8 cellular contexts compared by ENCODE assay signal in the genomic region with DNA sequence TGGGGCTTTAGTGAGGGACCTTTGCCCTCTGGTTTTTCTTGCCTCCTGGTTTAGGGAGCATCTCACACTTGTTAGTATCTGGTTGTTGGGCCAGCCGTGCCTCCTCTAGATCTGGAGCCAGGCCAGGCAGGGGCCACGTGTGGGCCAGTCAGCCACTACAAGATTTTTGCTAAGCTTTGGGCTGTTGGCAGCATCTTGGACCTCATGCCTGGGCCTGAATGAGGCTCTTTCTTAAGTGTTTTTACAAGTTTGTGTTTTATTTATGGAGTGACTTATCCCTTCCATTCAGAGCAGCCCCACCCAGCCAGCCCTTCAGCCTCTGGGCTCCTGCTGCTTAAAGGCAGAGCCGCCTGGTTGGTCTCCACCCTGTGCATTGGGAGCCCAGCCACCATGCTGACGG. TPM values are rescaled to one million over a fixed set of nuclear protein-coding genes. Genes with fewer than 3 reads are reported as not detected.
A peak's percentile ranks its signal among the peaks of the same experiment; 100 is the strongest.
DNase-seq lines count a peak whose midpoint lies in the region; TF ChIP-seq lines count a peak whose summit lies in the region.

No MANE protein-coding gene starts in this region.

- H3K4me1 Mint-ChIP-seq in CD8-positive, alpha-beta memory T cell: peaks cover 69 to 75% (median 73%) of the 10 kb centered on the region in 3 donors

- TF ChIP-seq POLR2A in Peyer's patch (IDR thresholded peaks at IDR 0.05): no peak

- peaks cover 72% of the 10 kb centered on the region for H3K4me1 ChIP-seq in CD8-positive, alpha-beta memory T cell (ENCODE audit: insufficient read depth, low read length)
- H3K4me1 ChIP-seq in Peyer's patch (peaks cover 17 to 70% (median 44%) of the 10 kb centered on the region in 4 donors), osteoblast (ENCODE audit: insufficient read depth, low read length) (peaks cover 74% of the 10 kb centered on the region)
- H3K4me1 ChIP-seq in effector memory CD4-positive, alpha-beta T cell (ENCODE audit: control insufficient read depth, insufficient read depth, low read length, poor library complexity, severe bottlenecking): peaks cover 74% of the 10 kb centered on the region

- CTCF ChIA-PET in CD8-positive, alpha-beta memory T cell (lab: Charles Lee): interaction anchor here (1.6 to 21.9 kb wide), 5 partner anchors 9 to 112 kb away, joined by 3 to 840 read pairs (median 18); partner anchors contain the start of genes CD52 and UBXN11

- no peaks in the 10 kb centered on the region for H3K9me3 Mint-ChIP-seq in CD8-positive, alpha-beta memory T cell

- H3K36me3 Mint-ChIP-seq in CD8-positive, alpha-beta memory T cell: peaks cover 8 to 44% (median 19%) of the 10 kb centered on the region in 3 donors

- peak overlapping the region; percentile 41 to 95 (median 82) for H3K4me3 Mint-ChIP-seq in CD8-positive, alpha-beta memory T cell

- no peaks in the 10 kb centered on the region for H3K27me3 Mint-ChIP-seq in CD8-positive, alpha-beta memory T cell

- H3K4me3 ChIP-seq in CD8-positive, alpha-beta memory T cell (ENCODE audit: low read length): no peak overlapping the region
- H3K4me3 ChIP-seq in Peyer's patch (no peak overlapping the region), osteoblast (ENCODE audit: insufficient read depth, low read length) (no peak overlapping the region)
- H3K4me3 ChIP-seq in effector memory CD4-positive, alpha-beta T cell (ENCODE audit: insufficient read depth, low read depth, low read length, poor library complexity, severe bottlenecking): no peak overlapping the region

- POLR2A ChIA-PET in CD8-positive, alpha-beta memory T cell (lab: Charles Lee): interaction anchor here (4.9 to 8.3 kb wide), 2 partner anchors 11 to 42 kb away, joined by 27 to 104 read pairs; partner anchors contain the start of gene CD52

- no peak for DNase-seq in CD8-positive, alpha-beta memory T cell
- DNase-seq in Peyer's patch: peak in 2 of 3 donors; percentile 83
- DNase-seq in effector memory CD4-positive, alpha-beta T cell: no peak
- DNase-seq in osteoblast (ENCODE audit: insufficient read length, low spot score, missing footprints): peak; percentile 95
- DNase-seq in RKO (ENCODE audit: low spot score): no peak
- no peak for DNase-seq in HK-2 (ENCODE audit: unreplicated experiment)
- no peak for DNase-seq in superior temporal gyrus (ENCODE audit: extremely low spot score)
- DNase-seq in NCI-H526 (lab: John Stamatoyannopoulos, UW): no peak

- peak overlapping the region; percentile 90 for H3K4me2 ChIP-seq in osteoblast (ENCODE audit: insufficient read depth, low read length)

- peaks cover 40% of the 10 kb centered on the region for H3K79me2 ChIP-seq in osteoblast (ENCODE audit: insufficient read depth, low read length)

- no peaks in the 10 kb centered on the region for H3K27me3 ChIP-seq in CD8-positive, alpha-beta memory T cell (ENCODE audit: insufficient read depth, low read length, poor library complexity, severe bottlenecking)
- H3K27me3 ChIP-seq in Peyer's patch: no peaks in the 10 kb centered on the region
- H3K27me3 ChIP-seq in effector memory CD4-positive, alpha-beta T cell (replicated peaks; ENCODE audit: control insufficient read depth, insufficient read depth, low read length, poor library complexity, severe bottlenecking): no peaks in the 10 kb centered on the region
- H3K27me3 ChIP-seq in osteoblast (ENCODE audit: insufficient read depth, low read length): no peaks in the 10 kb centered on the region

- H2AFZ ChIP-seq in osteoblast (ENCODE audit: low read length): no peak overlapping the region

- H3K27ac Mint-ChIP-seq in CD8-positive, alpha-beta memory T cell: peak overlapping the region; percentile 84 to 99 (median 96)

- H3K36me3 ChIP-seq in CD8-positive, alpha-beta memory T cell (ENCODE audit: insufficient read depth, low read length): peaks cover 14% of the 10 kb centered on the region
- H3K36me3 ChIP-seq in Peyer's patch (peaks cover 0 to 8% (median 0%) of the 10 kb centered on the region in 3 donors), osteoblast (ENCODE audit: insufficient read depth, low read length) (peaks cover 35% of the 10 kb centered on the region)
- H3K36me3 ChIP-seq in effector memory CD4-positive, alpha-beta T cell (ENCODE audit: control insufficient read depth, insufficient read depth, low read length): peaks cover 15% of the 10 kb centered on the region

- peak overlapping the region; percentile 86 for H3K27ac ChIP-seq in CD8-positive, alpha-beta memory T cell (ENCODE audit: low read depth, low read length)
- H3K27ac ChIP-seq in Peyer's patch: peak overlapping the region; percentile 92 to 96 (median 94)
- H3K27ac ChIP-seq in effector memory CD4-positive, alpha-beta T cell (ENCODE audit: insufficient read depth, low read length, poor library complexity, severe bottlenecking): peak overlapping the region; percentile 94
- H3K27ac ChIP-seq in osteoblast (ENCODE audit: low read depth, low read length): peak overlapping the region; percentile 76

- no peak for TF ChIP-seq CTCF in Peyer's patch (IDR thresholded peaks at IDR 0.05)
- TF ChIP-seq CTCF in osteoblast (IDR thresholded peaks at IDR 0.05; ENCODE audit: extremely low read depth, low read depth, low read length): no peak

- peaks cover 18% of the 10 kb centered on the region for H4K20me1 ChIP-seq in osteoblast (ENCODE audit: insufficient read depth, low read length)

- no peaks in the 10 kb centered on the region for H3K9me3 ChIP-seq in CD8-positive, alpha-beta memory T cell (ENCODE audit: low read length)
- H3K9me3 ChIP-seq in Peyer's patch (no peaks in the 10 kb centered on the region), osteoblast (ENCODE audit: low read depth, low read length) (no peaks in the 10 kb centered on the region)
- H3K9me3 ChIP-seq in effector memory CD4-positive, alpha-beta T cell (ENCODE audit: control insufficient read depth, low read length): no peaks in the 10 kb centered on the region

RNA-seq across cellular contexts. Expression of gene SH3BGRL3, which starts 1.6 kb away (rescaled TPM):
- 100 to 1,000 TPM; 447 to 472 TPM for total RNA-seq in CD8-positive, alpha-beta memory T cell
- polyA plus RNA-seq in CD8-positive, alpha-beta memory T cell: 1,786 TPM
- 10 to 100 TPM; 62.7 to 91.8 (median 89.6) TPM for total RNA-seq in Peyer's patch
- 29.2 and 30.8 TPM in 2 replicates for total RNA-seq in osteoblast

RNA-seq across cellular contexts. Expression of gene UBXN11, which starts 28.1 kb away (rescaled TPM):
- 10 to 100 TPM; 35.2 to 35.8 TPM for total RNA-seq in CD8-positive, alpha-beta memory T cell
- polyA plus RNA-seq in CD8-positive, alpha-beta memory T cell: 14.3 TPM
- total RNA-seq in Peyer's patch (10 to 100 TPM in 3 of 4 donors, 1 to 10 TPM in 1; 3.9 to 68.5 (median 18.2) TPM), osteoblast (5.8 and 6.2 TPM in 2 replicates)

RNA-seq across cellular contexts. Expression of gene CD52, which starts 39.5 kb away (rescaled TPM):
- 100 to 1,000 TPM; 355 to 388 TPM for total RNA-seq in CD8-positive, alpha-beta memory T cell
- 7,622 TPM for polyA plus RNA-seq in CD8-positive, alpha-beta memory T cell
- total RNA-seq in Peyer's patch: 100 to 1,000 TPM in 1 of 4 donors, 10 to 100 TPM in 1, 1 to 10 TPM in 2; 4.7 to 135 (median 13.6) TPM
- total RNA-seq in osteoblast: not detected in 2 replicates

RNA-seq across cellular contexts. Expression of gene CEP85, which starts 44.3 kb away (rescaled TPM):
- total RNA-seq in CD8-positive, alpha-beta memory T cell: 10 to 100 TPM; 28.8 to 29.7 TPM
- 7.7 TPM for polyA plus RNA-seq in CD8-positive, alpha-beta memory T cell
- total RNA-seq in Peyer's patch (10 to 100 TPM; 11.0 to 32.2 (median 12.9) TPM), osteoblast (8.0 and 9.1 TPM in 2 replicates)

Comparison
In these comparisons a context has a peak if more than half of its experiments do, and no peak if none do; other contexts are left out.
1. DNase-seq: peak in Peyer's patch (2 of 3) and osteoblast (single experiment); none in CD8-positive, alpha-beta memory T cell (0 of 5), effector memory CD4-positive, alpha-beta T cell (0 of 3), RKO (single experiment), HK-2 (single experiment), superior temporal gyrus (single experiment) and NCI-H526 (0 of 2).
2. RNA of gene SH3BGRL3, which starts 1.6 kb away (total RNA-seq): 447 to 472 TPM in CD8-positive, alpha-beta memory T cell; 62.7 to 91.8 TPM in Peyer's patch and 29.2 to 30.8 TPM in osteoblast; every median in the first group is over 4 times any median in the second.
3. Peak in every context shown above with its lines, with median percentiles within 50 percentile points of each other: H3K27ac ChIP-seq.